ENCODE assay signal across 20 cellular contexts in genomic region chr19:8585057-8585893, GRCh38. TPM values are rescaled to one million over a fixed set of nuclear protein-coding genes. Genes with fewer than 3 reads are reported as not detected.
DNase-seq lines count a peak whose midpoint lies in the region; ATAC-seq and TF ChIP-seq lines count a peak whose summit lies in the region.
"Had no signal": no experiment of that assay in that cellular context is flagged by ENCODE, and none has a peak within 500 bp of the region (broad histone marks: within the 10 kb centered on the region; RNA-seq: fewer than 3 reads in every experiment).

No MANE protein-coding gene starts in this region.

- no peaks in the 10 kb centered on the region for H3K27me3 ChIP-seq in right cardiac atrium (ENCODE audit: control insufficient read depth, insufficient read depth)

- H3K4me3 ChIP-seq in right cardiac atrium (ENCODE audit: low read length), result no peak overlapping the region

- no peak overlapping the region for H3K4me3 Mint-ChIP-seq in stimulated activated memory B cell treated with anti-CD40 and anti-IgM and Interleukin-4, amounts not matched to agents 10 μg/mL and 1 μg/mL and 100 μg/mL, for 72 hours
- no peak overlapping the region for H3K4me3 Mint-ChIP-seq in stimulated activated effector memory CD8-positive, alpha-beta T cell treated with anti-CD3 and anti-CD28 coated beads, Interleukin-12 subunit alpha, Interleukin-12 subunit beta, amount 100 ng/mL, for 72 hours
- H3K4me3 Mint-ChIP-seq: CD8-positive, alpha-beta memory T cell had no signal

- WGBS in right cardiac atrium, result 80% methylated on average over 59 of the region's 59 CpGs

- H3K9me3 Mint-ChIP-seq in stimulated activated memory B cell treated with anti-CD40 and anti-IgM and Interleukin-4, amounts not matched to agents 10 μg/mL and 1 μg/mL and 100 μg/mL, for 72 hours, result no peaks in the 10 kb centered on the region
- H3K9me3 Mint-ChIP-seq in stimulated activated effector memory CD8-positive, alpha-beta T cell treated with anti-CD3 and anti-CD28 coated beads, Interleukin-12 subunit alpha, Interleukin-12 subunit beta, amount 100 ng/mL, for 72 hours, result no peaks in the 10 kb centered on the region
- H3K9me3 Mint-ChIP-seq: CD8-positive, alpha-beta memory T cell had no signal

- H3K27ac ChIP-seq in right cardiac atrium (ENCODE audit: low read length), result no peak overlapping the region
- H3K27ac ChIP-seq: C4-2B had no signal

- intact Hi-C loops in right cardiac atrium (cut with DNase I), result no loop called here
- intact Hi-C loops in left ventricle myocardium superior (cut with micrococcal nuclease), result no loop called here

- no peaks in the 10 kb centered on the region for H3K4me1 ChIP-seq in right cardiac atrium (ENCODE audit: control insufficient read depth, insufficient read depth, low read length)

- H3K27me3 Mint-ChIP-seq in stimulated activated memory B cell treated with anti-CD40 and anti-IgM and Interleukin-4, amounts not matched to agents 10 μg/mL and 1 μg/mL and 100 μg/mL, for 72 hours, result peaks cover 19% of the 10 kb centered on the region
- H3K27me3 Mint-ChIP-seq: CD8-positive, alpha-beta memory T cell had no signal

- ATAC-seq in right cardiac atrium, result peak in 1 of 2 donors; percentile 3
- no peak for ATAC-seq in left ventricle myocardium superior
- ATAC-seq in stimulated activated memory B cell treated with anti-CD40 and anti-IgM and Interleukin-4, amounts not matched to agents 10 μg/mL and 1 μg/mL and 100 μg/mL, for 72 hours, result peak; percentile 42
- ATAC-seq in stimulated activated effector memory CD8-positive, alpha-beta T cell treated with anti-CD3 and anti-CD28 coated beads, Interleukin-12 subunit alpha, Interleukin-12 subunit beta, amount 100 ng/mL, for 72 hours, result no peak
- no peak for ATAC-seq in HG02610 (IDR thresholded peaks at IDR 0.05; ENCODE audit: unreplicated experiment)

- no peaks in the 10 kb centered on the region for H3K4me1 Mint-ChIP-seq in stimulated activated memory B cell treated with anti-CD40 and anti-IgM and Interleukin-4, amounts not matched to agents 10 μg/mL and 1 μg/mL and 100 μg/mL, for 72 hours
- H3K4me1 Mint-ChIP-seq in stimulated activated effector memory CD8-positive, alpha-beta T cell treated with anti-CD3 and anti-CD28 coated beads, Interleukin-12 subunit alpha, Interleukin-12 subunit beta, amount 100 ng/mL, for 72 hours, result no peaks in the 10 kb centered on the region

- no peak for TF ChIP-seq CTCF in GM20000 (IDR thresholded peaks at IDR 0.05; ENCODE audit: extremely low read depth, missing control alignments)

- DNase-seq in right cardiac atrium, result peak in 2 of 3 donors; percentile 46 to 61
- DNase-seq in left ventricle myocardium superior, result no peak
- peak; percentile 42 for DNase-seq in GM20000 (ENCODE audit: low spot score)
- DNase-seq in NCI-H2227 treated with DMSO at 0.1 percent for 48 hours (lab: John Stamatoyannopoulos, UW), result peak; percentile 3
- DNase-seq in NCI-H1417 treated with DMSO at 0.1 percent for 48 hours (lab: John Stamatoyannopoulos, UW), result no peak
- DNase-seq in stimulated activated effector memory CD8-positive, alpha-beta T cell treated with anti-CD3 and anti-CD28 coated beads, Interleukin-12 subunit alpha, Interleukin-12 subunit beta, amount 100 ng/mL, for 72 hours (ENCODE audit: low spot score in 2 of 2), result no peak
- DNase-seq: HCEC 1CT, NCI-H1436 treated with DMSO at 0.1 percent for 48 hours, NCI-H2029 treated with DMSO at 0.1 percent for 48 hours had no signal

- no peaks in the 10 kb centered on the region for H3K9me3 ChIP-seq in right cardiac atrium (ENCODE audit: control insufficient read depth, low read length)

- H3K36me3 Mint-ChIP-seq in stimulated activated memory B cell treated with anti-CD40 and anti-IgM and Interleukin-4, amounts not matched to agents 10 μg/mL and 1 μg/mL and 100 μg/mL, for 72 hours, result no peaks in the 10 kb centered on the region
- H3K36me3 Mint-ChIP-seq in stimulated activated effector memory CD8-positive, alpha-beta T cell treated with anti-CD3 and anti-CD28 coated beads, Interleukin-12 subunit alpha, Interleukin-12 subunit beta, amount 100 ng/mL, for 72 hours, result no peaks in the 10 kb centered on the region

- no peak overlapping the region for H3K27ac Mint-ChIP-seq in stimulated activated memory B cell treated with anti-CD40 and anti-IgM and Interleukin-4, amounts not matched to agents 10 μg/mL and 1 μg/mL and 100 μg/mL, for 72 hours
- H3K27ac Mint-ChIP-seq in stimulated activated effector memory CD8-positive, alpha-beta T cell treated with anti-CD3 and anti-CD28 coated beads, Interleukin-12 subunit alpha, Interleukin-12 subunit beta, amount 100 ng/mL, for 72 hours, result no peak overlapping the region
- H3K27ac Mint-ChIP-seq: CD8-positive, alpha-beta memory T cell had no signal

RNA-seq across cellular contexts. Expression of gene MYO1F, which starts 8.0 kb away (rescaled TPM):
- total RNA-seq in right cardiac atrium (10 to 100 TPM; 11.3 to 23.2 (median 15.3) TPM), left ventricle myocardium superior (8.0 TPM)
- polyA plus RNA-seq in right cardiac atrium, result 9.3 TPM
- total RNA-seq: Calu3, Daoy had no signal

RNA-seq across cellular contexts. Expression of gene ADAMTS10, which starts 25.2 kb away (rescaled TPM):
- total RNA-seq in right cardiac atrium (10 to 100 TPM; 16.1 to 29.3 (median 22.0) TPM), left ventricle myocardium superior (10.0 TPM)
- 18.1 TPM for polyA plus RNA-seq in right cardiac atrium
- total RNA-seq: Calu3, MCF 10A, OCI-LY7, SK-MEL-5 had no signal

RNA-seq across cellular contexts. Expression of gene NFILZ, which starts 45.2 kb away (rescaled TPM):
- total RNA-seq in right cardiac atrium (not detected), left ventricle myocardium superior (not detected)
- polyA plus RNA-seq in right cardiac atrium, result not detected
- total RNA-seq: Calu3; CD8-positive, alpha-beta memory T cell; Daoy; MCF 10A; OCI-LY7; Right ventricle myocardium superior; SK-MEL-5; T-helper 1 cell treated with Interleukin-12 subunit alpha and Interleukin-12 subunit beta and Interleukin-4 antibody, amounts not matched to agents 30 ng/mL and 1 ng/mL, for 36 hours had no signal
- polyA plus RNA-seq: CD8-positive, alpha-beta memory T cell had no signal

Comparison
In these comparisons a context has a peak if more than half of its experiments do, and no peak if none do; other contexts are left out.
1. DNase-seq: peak in right cardiac atrium (2 of 3), GM20000 (single experiment) and NCI-H2227 treated with DMSO at 0.1 percent for 48 hours (single experiment); none in left ventricle myocardium superior (single experiment), NCI-H1417 treated with DMSO at 0.1 percent for 48 hours (single experiment) and stimulated activated effector memory CD8-positive, alpha-beta T cell treated with anti-CD3 and anti-CD28 coated beads, Interleukin-12 subunit alpha, Interleukin-12 subunit beta, amount 100 ng/mL, for 72 hours (0 of 2).